Comparison of ENCODE assay signal across 8 cellular contexts in genomic region chr10:132352462-132353308, GRCh38. TPM values are rescaled to one million over a fixed set of nuclear protein-coding genes. Genes with fewer than 3 reads are reported as not detected.
DNase-seq lines count a peak whose midpoint lies in the region; ATAC-seq and TF ChIP-seq lines count a peak whose summit lies in the region.
"Not testable (repeated sequence)": the region's sequence is repeated elsewhere in the genome, so short reads cannot be mapped to it uniquely, and the experiment has no call there.

No MANE protein-coding gene starts in this region.

- H3K27me3 Mint-ChIP-seq in T-cell; activated T-helper 2 cell treated with anti-CD3 and anti-CD28 coated beads, Interferon-gamma antibody, Interleukin-2, Interleukin-4, amounts not matched to agents 10 μg/mL and 5 μg/mL and 100 μg/mL, durations not matched to agents 14 hours and 24 hours and 36 hours (ENCODE audit: low read depth): not testable (repeated sequence)

- H3K9me3 Mint-ChIP-seq in T-cell; activated T-helper 2 cell treated with anti-CD3 and anti-CD28 coated beads, Interferon-gamma antibody, Interleukin-2, Interleukin-4, amounts not matched to agents 10 μg/mL and 5 μg/mL and 100 μg/mL, durations not matched to agents 14 hours and 24 hours and 36 hours: not testable (repeated sequence)

- not testable (repeated sequence) for H3K4me1 Mint-ChIP-seq in T-cell; activated T-helper 2 cell treated with anti-CD3 and anti-CD28 coated beads, Interferon-gamma antibody, Interleukin-2, Interleukin-4, amounts not matched to agents 10 μg/mL and 5 μg/mL and 100 μg/mL, durations not matched to agents 14 hours and 24 hours and 36 hours (ENCODE audit: low read depth)

- TF ChIP-seq CTCF in A673 (conservative IDR thresholded peaks at IDR 0.05; ENCODE audit: low read depth, low read length): peak; percentile 81
- peak; percentile 78 for TF ChIP-seq CTCF in GM13976 (IDR thresholded peaks at IDR 0.05; ENCODE audit: borderline replicate concordance, control extremely low read depth, extremely low read depth, insufficient read depth, missing control alignments)
- TF ChIP-seq CTCF in liver (IDR thresholded peaks at IDR 0.05; ENCODE audit: low read depth, low read length, missing input control): peak; percentile 75

- ATAC-seq in T-cell (replicated peaks in 1 of 4): peak; percentile 73 to 78 (median 76)

- in situ Hi-C loops in GM13976 (cut with MboI; ENCODE audit: low sequenced_read_pairs, unreplicated experiment): not testable (repeated sequence)

- CTCF ChIA-PET in A673 (lab: Charles Lee); T-cell (lab: Charles Lee): not testable (repeated sequence)

- DNase-seq in A673 (ENCODE audit: low spot score): peak; percentile 62
- peak; percentile 91 for DNase-seq in GM13976 (ENCODE audit: low spot score)
- peak; percentile 46 for DNase-seq in LoVo (ENCODE audit: low spot score)
- peak in 33 of 34 experiments; percentile 28 to 80 (median 67) for DNase-seq in T-cell
- peak; percentile 48 for DNase-seq in activated T-helper 2 cell treated with anti-CD3 and anti-CD28 coated beads, Interferon-gamma antibody, Interleukin-2, Interleukin-4, amounts not matched to agents 10 μg/mL and 5 μg/mL and 100 μg/mL, durations not matched to agents 14 hours and 24 hours and 36 hours (ENCODE audit: low spot score)
- DNase-seq in epidermal melanocyte (ENCODE audit: insufficient read length, low spot score): peak; percentile 88
- peak; percentile 78 for DNase-seq in stimulated activated CD4-positive, alpha-beta T cell treated with anti-CD3 and anti-CD28 coated beads, Interleukin-1b, Interleukin-23, amount 100 ng/mL, for 4 hours (ENCODE audit: low read depth in 2 of 2)

- H3K4me3 ChIP-seq in A673 (ENCODE audit: low read depth, low read length, poor library complexity, severe bottlenecking); liver (ENCODE audit: low read depth in 1 of 3, low read length in 3 of 3): not testable (repeated sequence)

- intact Hi-C loops in A673 (cut with micrococcal nuclease; ENCODE audit: unreplicated experiment): loop anchor here (1.0 kb wide), 1 partner anchor 129 kb away; no protein-coding TSS in a partner anchor
- intact Hi-C loops in activated T-helper 2 cell treated with anti-CD3 and anti-CD28 coated beads, Interferon-gamma antibody, Interleukin-2, Interleukin-4, amounts not matched to agents 10 μg/mL and 5 μg/mL and 100 μg/mL, durations not matched to agents 14 hours and 24 hours and 36 hours (cut with micrococcal nuclease): loop anchor here (1.0 kb wide), 1 partner anchor 129 kb away; no protein-coding TSS in a partner anchor

- not testable (repeated sequence) for H3K27ac ChIP-seq in A673 (ENCODE audit: low read depth, low read length, poor library complexity, severe bottlenecking); liver (ENCODE audit: low read depth in 1 of 2, low read length in 2 of 2)

- not testable (repeated sequence) for H3K9ac ChIP-seq in liver (ENCODE audit: low read depth in 1 of 2, low read length in 2 of 2)

- H3K4me3 Mint-ChIP-seq in T-cell; activated T-helper 2 cell treated with anti-CD3 and anti-CD28 coated beads, Interferon-gamma antibody, Interleukin-2, Interleukin-4, amounts not matched to agents 10 μg/mL and 5 μg/mL and 100 μg/mL, durations not matched to agents 14 hours and 24 hours and 36 hours (ENCODE audit: low read depth): not testable (repeated sequence)

- H3K4me1 ChIP-seq in A673 (ENCODE audit: insufficient read depth, low read length, poor library complexity, severe bottlenecking); liver (ENCODE audit: control insufficient read depth in 4 of 4, insufficient read depth in 4 of 4, low read length in 3 of 4): not testable (repeated sequence)

- not testable (repeated sequence) for H3K27me3 ChIP-seq in A673 (replicated peaks; ENCODE audit: insufficient read depth, low read depth, low read length, poor library complexity); liver (ENCODE audit: control insufficient read depth in 4 of 4, insufficient read depth in 4 of 4, low read length in 3 of 4)

- H3K27ac Mint-ChIP-seq in T-cell; activated T-helper 2 cell treated with anti-CD3 and anti-CD28 coated beads, Interferon-gamma antibody, Interleukin-2, Interleukin-4, amounts not matched to agents 10 μg/mL and 5 μg/mL and 100 μg/mL, durations not matched to agents 14 hours and 24 hours and 36 hours: not testable (repeated sequence)

- 57% methylated on average over 36 of the region's 44 CpGs for WGBS in liver

- not testable (repeated sequence) for H3K36me3 Mint-ChIP-seq in T-cell; activated T-helper 2 cell treated with anti-CD3 and anti-CD28 coated beads, Interferon-gamma antibody, Interleukin-2, Interleukin-4, amounts not matched to agents 10 μg/mL and 5 μg/mL and 100 μg/mL, durations not matched to agents 14 hours and 24 hours and 36 hours (ENCODE audit: low read depth)

- H3K9me3 ChIP-seq in A673 (ENCODE audit: low read depth, low read length, poor library complexity, severe bottlenecking); liver (ENCODE audit: control insufficient read depth in 4 of 4, low read length in 3 of 4): not testable (repeated sequence)

- TF ChIP-seq RAD21 in liver (IDR thresholded peaks at IDR 0.05): peak; percentile 74 to 81

- BruUV-seq in A673 (replicated peaks; lab: Mats Ljungman, UMichigan): not testable (repeated sequence)

- POLR2A ChIA-PET in A673 (lab: Charles Lee; ENCODE audit: low non-redundant PET): not testable (repeated sequence)
- POLR2A ChIA-PET in T-cell (lab: Charles Lee): interaction anchor here in 1 of 2 donors (0.6 kb wide), 1 partner anchor 89 kb away, joined by 3 read pairs; no protein-coding TSS in a partner anchor

- H3K36me3 ChIP-seq in A673 (ENCODE audit: insufficient read depth, low read length, poor library complexity, severe bottlenecking); liver (ENCODE audit: control insufficient read depth in 4 of 4, insufficient read depth in 3 of 4, low read depth in 1 of 4, low read length in 3 of 4): not testable (repeated sequence)

RNA-seq across cellular contexts. Expression of gene LRRC27, which starts 20.7 kb away (rescaled TPM):
- total RNA-seq in A673 (2021) (11.5 and 12.2 TPM in 2 replicates), T-cell (1 to 10 TPM; 3.1 to 7.8 (median 7.0) TPM), liver (1 to 10 TPM; 1.8 to 2.8 TPM)
- total RNA-seq in activated T-helper 2 cell treated with anti-CD3 and anti-CD28 coated beads, Interferon-gamma antibody, Interleukin-2, Interleukin-4, amounts not matched to agents 10 μg/mL and 5 μg/mL and 100 μg/mL, durations not matched to agents 14 hours and 24 hours and 36 hours: 2.8 and 3.5 TPM in 2 replicates
- polyA plus RNA-seq in liver: 1 to 10 TPM; 2.4 to 2.8 TPM

RNA-seq across cellular contexts. Expression of gene PWWP2B, which starts 44.3 kb away (rescaled TPM):
- total RNA-seq in A673 (2021) (18.6 and 21.2 TPM in 2 replicates), T-cell (10 to 100 TPM; 11.5 to 15.3 (median 13.6) TPM), liver (1 to 10 TPM; 3.2 to 4.1 TPM)
- total RNA-seq in activated T-helper 2 cell treated with anti-CD3 and anti-CD28 coated beads, Interferon-gamma antibody, Interleukin-2, Interleukin-4, amounts not matched to agents 10 μg/mL and 5 μg/mL and 100 μg/mL, durations not matched to agents 14 hours and 24 hours and 36 hours: 3.8 TPM in 2 replicates
- polyA plus RNA-seq in liver: 1 to 10 TPM in 1 of 2 donors, under 1 TPM in 1; 0.75 to 4.2 TPM

RNA-seq across cellular contexts. Expression of gene STK32C, which starts 44.9 kb away (rescaled TPM):
- total RNA-seq in A673 (2021) (16.5 and 20.0 TPM in 2 replicates), T-cell (10 to 100 TPM in 3 of 5 donors, 1 to 10 TPM in 2; 5.8 to 16.4 (median 12.2) TPM), liver (1 to 10 TPM; 1.8 to 4.6 TPM)
- total RNA-seq in activated T-helper 2 cell treated with anti-CD3 and anti-CD28 coated beads, Interferon-gamma antibody, Interleukin-2, Interleukin-4, amounts not matched to agents 10 μg/mL and 5 μg/mL and 100 μg/mL, durations not matched to agents 14 hours and 24 hours and 36 hours: 17.3 and 18.8 TPM in 2 replicates
- polyA plus RNA-seq in liver: 1 to 10 TPM; 2.0 to 2.4 TPM
